Comparison of ENCODE assay signal across 8 cellular contexts in genomic region chr19:16078759-16079707, GRCh38. TPM values are rescaled to one million over a fixed set of nuclear protein-coding genes. Genes with fewer than 3 reads are reported as not detected.
DNase-seq lines count a peak whose midpoint lies in the region; ATAC-seq and TF ChIP-seq lines count a peak whose summit lies in the region.

No MANE protein-coding gene starts in this region.

- H3K27ac ChIP-seq in foreskin keratinocyte (peak overlapping the region; percentile 90), uterus (peak overlapping the region; percentile 100)

- intact Hi-C loops in uterus (cut with DNase I; ENCODE audit: low total_unique reads), result no loop called here

- H3K9me3 ChIP-seq in uterus, result no peaks in the 10 kb centered on the region

- ATAC-seq in HG03354 (IDR thresholded peaks at IDR 0.05; ENCODE audit: poor library complexity, severe bottlenecking, unreplicated experiment) (peak; percentile 38), foreskin keratinocyte (peak; percentile 72)

- TF ChIP-seq CTCF in foreskin keratinocyte (conservative IDR thresholded peaks at IDR 0.05) (no peak), uterus (IDR thresholded peaks at IDR 0.05) (peak in 1 of 4 experiments; percentile 5)

- DNase-seq in NCI-H1436 (lab: John Stamatoyannopoulos, UW), result peak; percentile 24
- DNase-seq in NCI-H1436 treated with DMSO at 0.1 percent for 48 hours (lab: John Stamatoyannopoulos, UW), result no peak
- peak; percentile 99 for DNase-seq in RPMI7951 (ENCODE audit: low read depth)
- peak; percentile 88 for DNase-seq in activated effector memory CD4-positive, alpha-beta T cell treated with anti-CD3 and anti-CD28 coated beads, Interleukin-2, amount 50 U/mL, for 16 hours
- DNase-seq in foreskin keratinocyte, result peak; percentile 93 to 95
- DNase-seq in non-pigmented ciliary epithelial cell (ENCODE audit: low read depth), result peak; percentile 88
- DNase-seq in uterus, result peak; percentile 81 to 94

- TF ChIP-seq POLR2A in uterus (IDR thresholded peaks at IDR 0.05), result peak; percentile 40 to 82

- peak overlapping the region; percentile 97 to 100 for H3K4me3 ChIP-seq in uterus

- no peaks in the 10 kb centered on the region for H3K36me3 ChIP-seq in uterus

- H3K27me3 ChIP-seq in foreskin keratinocyte (no peaks in the 10 kb centered on the region), uterus (no peaks in the 10 kb centered on the region)

- H3K4me1 ChIP-seq in foreskin keratinocyte (peaks cover 11% of the 10 kb centered on the region), uterus (peaks cover 0 to 12% of the 10 kb centered on the region in 2 donors)

RNA-seq across cellular contexts. Expression of gene TPM4, which starts 2.7 kb away (rescaled TPM):
- total RNA-seq in RPMI7951 (2014; rRNA removed; shearing (Covaris generic)), result 1,028 and 1,045 TPM in 2 replicates
- total RNA-seq in foreskin keratinocyte, result 691 and 701 TPM in 2 replicates
- polyA plus RNA-seq in foreskin keratinocyte, result 552 and 595 TPM in 2 replicates
- 100 to 1,000 TPM; 423 to 862 (median 517) TPM for total RNA-seq in uterus

RNA-seq across cellular contexts. Expression of gene RAB8A, which starts 32.7 kb away (rescaled TPM):
- 83.8 and 111 TPM in 2 replicates for total RNA-seq in RPMI7951 (2014; rRNA removed; shearing (Covaris generic))
- total RNA-seq in foreskin keratinocyte (76.3 and 84.6 TPM in 2 replicates), uterus (10 to 100 TPM; 13.3 to 67.4 (median 40.7) TPM)
- 53.7 and 59.4 TPM in 2 replicates for polyA plus RNA-seq in foreskin keratinocyte
